Comparison of ENCODE assay signal across 8 cellular contexts in genomic region chr5:73387630-73388370, GRCh38.
DNase-seq lines count a peak whose midpoint lies in the region; ATAC-seq lines count a peak whose summit lies in the region.
"Had no signal": no experiment of that assay in that cellular context is flagged by ENCODE, and none has a peak within 500 bp of the region (broad histone marks: within the 10 kb centered on the region; RNA-seq: fewer than 3 reads in every experiment).

No MANE protein-coding gene starts in this region.

- peaks cover 20% of the 10 kb centered on the region for H3K36me3 Mint-ChIP-seq in activated naive CD4-positive, alpha-beta T cell treated with anti-CD3 and anti-CD28 coated beads, Interleukin-2, amount 10 ng/mL, durations not matched to agents 7 days and 5 days

- H3K27me3 Mint-ChIP-seq in activated naive CD4-positive, alpha-beta T cell treated with anti-CD3 and anti-CD28 coated beads, Interleukin-2, amount 10 ng/mL, durations not matched to agents 7 days and 5 days: peaks cover 54% of the 10 kb centered on the region

- H3K4me3 ChIP-seq in Jurkat, Clone E6-1 (ENCODE audit: low read length): peak overlapping the region; percentile 13
- H3K4me3 ChIP-seq: SJCRH30 had no signal

- peak; percentile 99 for DNase-seq in Jurkat, Clone E6-1 (ENCODE audit: low read depth, low spot score)
- peak; percentile 84 for DNase-seq in activated naive CD4-positive, alpha-beta T cell treated with anti-CD3 and anti-CD28 coated beads, Interleukin-2, amount 10 ng/mL, durations not matched to agents 7 days and 5 days
- DNase-seq in OCI-M1 (lab: John Stamatoyannopoulos, UW) (no peak), HCEC 1CT (no peak), medulla oblongata (ENCODE audit: extremely low spot score) (no peak)

- peak overlapping the region; percentile 7 for H3K4me3 Mint-ChIP-seq in activated naive CD4-positive, alpha-beta T cell treated with anti-CD3 and anti-CD28 coated beads, Interleukin-2, amount 10 ng/mL, durations not matched to agents 7 days and 5 days

- H3K4me1 Mint-ChIP-seq in activated naive CD4-positive, alpha-beta T cell treated with anti-CD3 and anti-CD28 coated beads, Interleukin-2, amount 10 ng/mL, durations not matched to agents 7 days and 5 days: peaks cover 29% of the 10 kb centered on the region

- CTCF ChIA-PET in activated naive CD4-positive, alpha-beta T cell treated with anti-CD3 and anti-CD28 coated beads, Interleukin-2, amount 10 ng/mL, durations not matched to agents 7 days and 5 days (lab: Charles Lee): interaction anchor here (0.7 to 1.5 kb wide), 7 partner anchors 10 to 228 kb away, joined by 3 to 4 read pairs (median 3); no protein-coding TSS in a partner anchor

- peak overlapping the region; percentile 86 for H3K27ac Mint-ChIP-seq in activated naive CD4-positive, alpha-beta T cell treated with anti-CD3 and anti-CD28 coated beads, Interleukin-2, amount 10 ng/mL, durations not matched to agents 7 days and 5 days

- H3K9me3 Mint-ChIP-seq in activated naive CD4-positive, alpha-beta T cell treated with anti-CD3 and anti-CD28 coated beads, Interleukin-2, amount 10 ng/mL, durations not matched to agents 7 days and 5 days: peaks cover 29% of the 10 kb centered on the region

- peak; percentile 87 for ATAC-seq in GM18520 (IDR thresholded peaks at IDR 0.05; ENCODE audit: unreplicated experiment)
- peak; percentile 95 for ATAC-seq in GM21576 (IDR thresholded peaks at IDR 0.05; ENCODE audit: unreplicated experiment)

Comparison
In these comparisons a context has a peak if more than half of its experiments do, and no peak if none do; other contexts are left out.
1. DNase-seq: peak in Jurkat, Clone E6-1 (single experiment) and activated naive CD4-positive, alpha-beta T cell treated with anti-CD3 and anti-CD28 coated beads, Interleukin-2, amount 10 ng/mL, durations not matched to agents 7 days and 5 days (single experiment); none in OCI-M1 (single experiment), HCEC 1CT (single experiment) and medulla oblongata (single experiment).